In the genomic region with DNA sequence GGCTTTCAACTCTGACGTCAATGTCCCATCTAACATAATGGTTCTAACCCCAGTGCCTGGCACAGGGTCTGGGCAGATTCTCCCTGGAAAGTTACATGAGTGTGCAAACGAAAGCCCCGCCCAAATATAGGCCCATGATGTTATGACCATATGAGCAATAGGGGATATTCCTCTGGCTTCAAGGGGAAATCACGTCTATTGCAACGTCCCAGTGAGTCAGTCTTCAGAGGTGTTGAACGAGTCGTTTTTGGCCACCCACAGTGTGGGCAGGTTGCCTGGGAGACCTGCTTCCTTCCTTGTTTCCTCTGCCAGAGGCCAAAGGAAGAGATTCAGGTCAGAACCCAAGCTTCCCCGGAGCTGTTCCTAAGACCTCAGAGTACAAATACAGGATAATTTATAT, we compare ENCODE assay signal across 7 cellular contexts.
DNase-seq lines count a peak whose midpoint lies in the region; ATAC-seq lines count a peak whose summit lies in the region.

No MANE protein-coding gene starts in this region.

- ATAC-seq in HG02759 (IDR thresholded peaks at IDR 0.05; ENCODE audit: unreplicated experiment) (peak; percentile 46), GM18868 (IDR thresholded peaks at IDR 0.05; ENCODE audit: unreplicated experiment) (no peak), GM18858 (IDR thresholded peaks at IDR 0.05; ENCODE audit: unreplicated experiment) (no peak)

- DNase-seq in SW480 (ENCODE audit: low spot score) (peak; percentile 41), KG1 (lab: John Stamatoyannopoulos, UW) (no peak)
- peak; percentile 21 for DNase-seq in central memory CD4-positive, alpha-beta T cell
- peak; percentile 66 to 68 for DNase-seq in stimulated activated CD8-positive, alpha-beta memory T cell treated with anti-CD3 and anti-CD28 coated beads, Interleukin-7, amount 100 ng/mL, for 4 hours (ENCODE audit: low read depth in 2 of 2)
